ENCODE assay signal across 1 cellular context in genomic region chr19:47280183-47280797, GRCh38.
TF ChIP-seq lines count a peak whose summit lies in the region.

No MANE protein-coding gene starts in this region.

TF ChIP-seq in endothelial cell of umbilical vein, 7 proteins besides CTCF, POLR2A, EP300 and RAD21:
- no peak for TF ChIP-seq FOS (IDR thresholded peaks at IDR 0.05; ENCODE audit: borderline replicate concordance, insufficient read depth, low read length)
- TF ChIP-seq MYC (IDR thresholded peaks at IDR 0.05; ENCODE audit: low read depth, low read length): no peak
- TF ChIP-seq MAX (IDR thresholded peaks at IDR 0.05; ENCODE audit: insufficient read depth, insufficient read length): no peak
- no peak for TF ChIP-seq POLR2AphosphoS5 (IDR thresholded peaks at IDR 0.05; ENCODE audit: insufficient read depth, low read depth, low read length)
- TF ChIP-seq EZH2 (IDR thresholded peaks at IDR 0.05; ENCODE audit: borderline replicate concordance, low read depth, low read length, severe bottlenecking): no peak
- TF ChIP-seq GATA2 (IDR thresholded peaks at IDR 0.05; ENCODE audit: insufficient read depth, insufficient read length, low read depth, low read length): no peak
- TF ChIP-seq JUN (IDR thresholded peaks at IDR 0.05; ENCODE audit: borderline replicate concordance, insufficient read depth, insufficient read length, low read depth): no peak
TF ChIP-seq in endothelial cell of umbilical vein: peak in this region for 0.
